In genomic region chr22:37496651-37497599, GRCh38 we compare ENCODE assay signal across 14 cellular contexts. TPM values are rescaled to one million over a fixed set of nuclear protein-coding genes. Genes with fewer than 3 reads are reported as not detected.
DNase-seq lines count a peak whose midpoint lies in the region; ATAC-seq and TF ChIP-seq lines count a peak whose summit lies in the region.
"Had no signal": no experiment of that assay in that cellular context is flagged by ENCODE, and none has a peak within 500 bp of the region (broad histone marks: within the 10 kb centered on the region; RNA-seq: fewer than 3 reads in every experiment).

No MANE protein-coding gene starts in this region.

- CTCF ChIA-PET in WTC11 (lab: Charles Lee) = interaction anchor here (1.2 to 5.6 kb wide), 9 partner anchors 9 to 96 kb away, joined by 3 to 104 read pairs (median 6); partner anchors contain the start of gene MFNG

- H3K4me1 ChIP-seq in left ventricle myocardium inferior = peaks cover 54% of the 10 kb centered on the region
- H3K4me1 ChIP-seq in foreskin keratinocyte = peaks cover 11% of the 10 kb centered on the region

- no peak overlapping the region for H3K4me3 ChIP-seq in left ventricle myocardium inferior
- H3K4me3 ChIP-seq: BLaER1 had no signal

- intact Hi-C loops in left ventricle myocardium inferior (cut with micrococcal nuclease) (no loop called here), Right ventricle myocardium inferior (cut with DNase I) (no loop called here)

- DNase-seq in left ventricle myocardium inferior (no peak), Right ventricle myocardium inferior (ENCODE audit: missing footprints) (no peak), WTC11 (ENCODE audit: low spot score) (peak; percentile 34), foreskin keratinocyte (peak; percentile 89 to 95), NCI-H510A (lab: John Stamatoyannopoulos, UW) (no peak)
- DNase-seq: activated CD8-positive, alpha-beta memory T cell treated with anti-CD3 and anti-CD28 coated beads, Interleukin-2, amount 50 U/mL, for 4 hours; immature natural killer cell; NCI-H2081 treated with DMSO at 0.1 percent for 48 hours had no signal

- no peaks in the 10 kb centered on the region for H3K9me3 Mint-ChIP-seq in WTC11
- H3K9me3 Mint-ChIP-seq: immature natural killer cell had no signal

- H3K27ac ChIP-seq in left ventricle myocardium inferior (replicated peaks) (peak overlapping the region; percentile 90), foreskin keratinocyte (no peak overlapping the region)
- H3K27ac ChIP-seq: BLaER1, HL-60 had no signal

- POLR2A ChIA-PET in WTC11 (lab: Charles Lee) = no interaction called here

- no peaks in the 10 kb centered on the region for H3K9me3 ChIP-seq in left ventricle myocardium inferior (replicated peaks)
- H3K9me3 ChIP-seq: BLaER1 had no signal

- ATAC-seq in Right ventricle myocardium inferior (no peak), WTC11 (peak; percentile 31), foreskin keratinocyte (peak; percentile 51), HG03457 (IDR thresholded peaks at IDR 0.05; ENCODE audit: unreplicated experiment) (no peak), GM18907 (IDR thresholded peaks at IDR 0.05; ENCODE audit: unreplicated experiment) (no peak), GM18498 (IDR thresholded peaks at IDR 0.05; ENCODE audit: unreplicated experiment) (no peak)

- H3K27me3 ChIP-seq in left ventricle myocardium inferior (ENCODE audit: low read depth) = peaks cover 70% of the 10 kb centered on the region
- H3K27me3 ChIP-seq in foreskin keratinocyte = no peaks in the 10 kb centered on the region
- H3K27me3 ChIP-seq: BLaER1 had no signal

- TF ChIP-seq CTCF in left ventricle myocardium inferior (IDR thresholded peaks at IDR 0.05; ENCODE audit: borderline replicate concordance) (no peak), WTC11 (IDR thresholded peaks at IDR 0.05) (no peak), foreskin keratinocyte (conservative IDR thresholded peaks at IDR 0.05) (no peak)

- peaks cover 24% of the 10 kb centered on the region for H3K36me3 ChIP-seq in left ventricle myocardium inferior
- H3K36me3 ChIP-seq: BLaER1 had no signal

- H3K4me1 Mint-ChIP-seq in WTC11 = peaks cover 27% of the 10 kb centered on the region

- no peak overlapping the region for H3K4me3 Mint-ChIP-seq in WTC11
- H3K4me3 Mint-ChIP-seq: immature natural killer cell had no signal

- no peaks in the 10 kb centered on the region for H3K27me3 Mint-ChIP-seq in WTC11 (ENCODE audit: low read depth)
- H3K27me3 Mint-ChIP-seq: progenitor cell of endocrine pancreas had no signal

- no peak overlapping the region for H3K27ac Mint-ChIP-seq in WTC11
- H3K27ac Mint-ChIP-seq: immature natural killer cell, progenitor cell of endocrine pancreas had no signal

- H3K36me3 Mint-ChIP-seq in WTC11 = no peaks in the 10 kb centered on the region
- H3K36me3 Mint-ChIP-seq: immature natural killer cell had no signal

TF ChIP-seq in WTC11, 78 proteins besides CTCF, POLR2A, EP300 and RAD21:
- TF ChIP-seq NFE2L1 (CRISPR knock-in tag; IDR thresholded peaks at IDR 0.05) (no peak), ZNF423 (CRISPR knock-in tag; IDR thresholded peaks at IDR 0.05) (no peak), CREB1 (CRISPR knock-in tag; IDR thresholded peaks at IDR 0.05) (no peak), NFYB (CRISPR knock-in tag; conservative IDR thresholded peaks at IDR 0.05; ENCODE audit: low read depth) (peak; percentile 19; the same call in 1 of the 2 replicates), SMAD3 (CRISPR knock-in tag; IDR thresholded peaks at IDR 0.05; ENCODE audit: borderline replicate concordance) (no peak), EMX1 (CRISPR knock-in tag; IDR thresholded peaks at IDR 0.05) (no peak), STAT6 (CRISPR knock-in tag; conservative IDR thresholded peaks at IDR 0.05; ENCODE audit: low read depth) (no peak)

RNA-seq across cellular contexts. Expression of gene MFNG, which starts 10.7 kb away (rescaled TPM):
- total RNA-seq in left ventricle myocardium inferior (11.8 TPM), Right ventricle myocardium inferior (14.4 TPM), WTC11 (2021) (3.2 to 4.8 TPM (median 3.7 TPM) in 3 replicates), foreskin keratinocyte (4.2 and 5.5 TPM in 2 replicates)
- polyA plus RNA-seq in foreskin keratinocyte = 5.7 and 6.1 TPM in 2 replicates

RNA-seq across cellular contexts. Expression of gene CARD10, which starts 22.3 kb away (rescaled TPM):
- total RNA-seq in left ventricle myocardium inferior (9.0 TPM), Right ventricle myocardium inferior (10.3 TPM), WTC11 (2021) (14.6 to 17.5 TPM (median 16.0 TPM) in 3 replicates), foreskin keratinocyte (116 and 130 TPM in 2 replicates)
- 112 and 115 TPM in 2 replicates for polyA plus RNA-seq in foreskin keratinocyte

Comparison
In these comparisons a context has a peak if more than half of its experiments do, and no peak if none do; other contexts are left out.
1. DNase-seq: peak in WTC11 (single experiment) and foreskin keratinocyte (2 of 2); none in left ventricle myocardium inferior (single experiment), Right ventricle myocardium inferior (single experiment) and NCI-H510A (single experiment).
2. ATAC-seq: peak in WTC11 (single experiment) and foreskin keratinocyte (single experiment); none in Right ventricle myocardium inferior (single experiment), HG03457 (single experiment), GM18907 (single experiment) and GM18498 (single experiment).